ENCODE assay signal across 9 cellular contexts in the genomic region with DNA sequence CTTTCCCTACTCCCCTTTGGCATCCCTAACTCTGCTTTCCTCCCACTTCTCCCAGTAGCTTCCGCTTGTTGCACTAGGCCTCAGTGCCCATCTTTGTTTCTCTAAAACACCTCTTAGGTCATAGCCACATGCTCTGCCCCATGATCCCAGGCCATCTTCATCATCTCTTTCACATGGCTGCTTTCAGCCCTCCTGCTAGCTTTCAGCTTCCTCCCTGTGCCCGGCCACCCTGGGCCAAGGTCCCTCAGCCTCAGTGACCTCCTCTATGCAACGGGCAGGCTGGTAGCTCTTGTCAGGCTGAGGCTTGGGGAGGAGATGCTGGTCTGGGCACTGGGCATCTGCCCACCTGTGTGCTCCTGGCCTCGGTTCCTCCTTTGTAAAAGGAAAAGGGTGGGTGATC. TPM values are rescaled to one million over a fixed set of nuclear protein-coding genes. Genes with fewer than 3 reads are reported as not detected.
DNase-seq lines count a peak whose midpoint lies in the region; ATAC-seq and TF ChIP-seq lines count a peak whose summit lies in the region.
"Had no signal": no experiment of that assay in that cellular context is flagged by ENCODE, and none has a peak within 500 bp of the region (broad histone marks: within the 10 kb centered on the region; RNA-seq: fewer than 3 reads in every experiment).

No MANE protein-coding gene starts in this region.

- H3K4me1 ChIP-seq in BE2C (peaks cover 12% of the 10 kb centered on the region), KMS-11 (ENCODE audit: low read depth, poor library complexity, severe bottlenecking) (peaks cover 44% of the 10 kb centered on the region)

- intact Hi-C loops in dorsolateral prefrontal cortex (cut with DNase I) (loop anchor here in 1 of 2 donors (10.0 kb wide), 1 partner anchor 141 kb away; the partner anchor contains the start of gene SPG21), sciatic nerve (cut with DNase I) (no loop called here)

- H3K4me3 Mint-ChIP-seq in natural killer cell treated with Interleukin-12 subunit alpha and Interleukin-12 subunit beta and Interleukin-15 and Interleukin-18, amount 100 ng/mL, for 72 hours = peak overlapping the region; percentile 94

- no peaks in the 10 kb centered on the region for H3K27me3 ChIP-seq in BE2C
- no peaks in the 10 kb centered on the region for H3K27me3 ChIP-seq in KMS-11 (ENCODE audit: insufficient read depth, low read depth)
- peaks cover 0 to 10% (median 0%) of the 10 kb centered on the region in 45 donors for H3K27me3 ChIP-seq in dorsolateral prefrontal cortex

- peaks cover 69 to 74% of the 10 kb centered on the region in 2 donors for H3K4me1 Mint-ChIP-seq in natural killer cell treated with Interleukin-12 subunit alpha and Interleukin-12 subunit beta and Interleukin-15 and Interleukin-18, amount 100 ng/mL, for 72 hours (ENCODE audit: low read depth in 2 of 2)

- no peaks in the 10 kb centered on the region for H3K27me3 Mint-ChIP-seq in natural killer cell treated with Interleukin-12 subunit alpha and Interleukin-12 subunit beta and Interleukin-15 and Interleukin-18, amount 100 ng/mL, for 72 hours

- H3K4me3 ChIP-seq in BE2C (ENCODE audit: low read depth, low read length) (0 out of 2 replicates have a peak overlapping the region, but pooled peaks have one; percentile 30), KMS-11 (IDR thresholded peaks at IDR 0.05; ENCODE audit: insufficient read depth, low read depth, low read length) (no peak overlapping the region), dorsolateral prefrontal cortex (peak overlapping the region in 58 of 59 donors; percentile 11 to 94 (median 82))

- H3K27ac Mint-ChIP-seq in natural killer cell treated with Interleukin-12 subunit alpha and Interleukin-12 subunit beta and Interleukin-15 and Interleukin-18, amount 100 ng/mL, for 72 hours = peak overlapping the region; percentile 82 to 87

- H3K9ac ChIP-seq in KMS-11 = no peak overlapping the region

- H4K20me1 ChIP-seq in KMS-11 (ENCODE audit: insufficient read depth) = no peaks in the 10 kb centered on the region

- DNase-seq in BE2C = no peak
- no peak for DNase-seq in dorsolateral prefrontal cortex
- DNase-seq in natural killer cell treated with Interleukin-12 subunit alpha and Interleukin-12 subunit beta and Interleukin-15 and Interleukin-18, amount 100 ng/mL, for 72 hours (ENCODE audit: low spot score) = no peak
- DNase-seq in sciatic nerve (ENCODE audit: low spot score) = no peak
- no peak for DNase-seq in erythroblast (lab: John Stamatoyannopoulos, UW)
- DNase-seq: NCI-H510A had no signal

- no peak for ATAC-seq in natural killer cell treated with Interleukin-12 subunit alpha and Interleukin-12 subunit beta and Interleukin-15 and Interleukin-18, amount 100 ng/mL, for 72 hours
- ATAC-seq in sciatic nerve (no peak), HG02798 (IDR thresholded peaks at IDR 0.05; ENCODE audit: poor library complexity, unreplicated experiment) (no peak), GM18519 (IDR thresholded peaks at IDR 0.05; ENCODE audit: low FRiP score, unreplicated experiment) (no peak)

- H3K36me3 ChIP-seq in BE2C = no peaks in the 10 kb centered on the region
- H3K36me3 ChIP-seq in KMS-11 (ENCODE audit: insufficient read depth) = no peaks in the 10 kb centered on the region

- no peaks in the 10 kb centered on the region for H3K9me3 ChIP-seq in BE2C

- peaks cover 8% of the 10 kb centered on the region for H3K36me3 Mint-ChIP-seq in natural killer cell treated with Interleukin-12 subunit alpha and Interleukin-12 subunit beta and Interleukin-15 and Interleukin-18, amount 100 ng/mL, for 72 hours

- TF ChIP-seq CTCF in BE2C (IDR thresholded peaks at IDR 0.05; ENCODE audit: low read depth, low read length) = no peak
- TF ChIP-seq CTCF in KMS-11 (conservative IDR thresholded peaks at IDR 0.05; ENCODE audit: low read depth, low read length) = no peak
- no peak for TF ChIP-seq CTCF in dorsolateral prefrontal cortex (IDR thresholded peaks at IDR 0.05 in 54 of 56, conservative IDR thresholded peaks at IDR 0.05 in 2 of 56; ENCODE audit: low read depth in 1 of 56, partially characterized antibody in 56 of 56)

- H3K27ac ChIP-seq in KMS-11 (no peak overlapping the region), dorsolateral prefrontal cortex (peak overlapping the region in 57 of 59 donors; percentile 32 to 96 (median 84))

- H3K79me2 ChIP-seq in KMS-11 (ENCODE audit: insufficient read depth, low read depth) = peaks cover 15% of the 10 kb centered on the region; the same call in 1 of the 2 replicates

- peak overlapping the region; percentile 21; the same call in 1 of the 2 replicates for H3K4me2 ChIP-seq in KMS-11

- no peak overlapping the region for H2AFZ ChIP-seq in KMS-11 (ENCODE audit: low read depth)

- H3K9me3 Mint-ChIP-seq in natural killer cell treated with Interleukin-12 subunit alpha and Interleukin-12 subunit beta and Interleukin-15 and Interleukin-18, amount 100 ng/mL, for 72 hours = no peaks in the 10 kb centered on the region

- TF ChIP-seq POLR2A in erythroblast (IDR thresholded peaks at IDR 0.05; ENCODE audit: low read length) = no peak

RNA-seq across cellular contexts. Expression of gene PLEKHO2, which starts 2.3 kb away (rescaled TPM):
- polyA plus RNA-seq in BE2C (2012; ENCODE audit: insufficient read depth, insufficient read length, low read depth) = 7.2 TPM
- total RNA-seq in dorsolateral prefrontal cortex = 10 to 100 TPM; 11.7 to 57.7 (median 19.3) TPM
- total RNA-seq in natural killer cell treated with Interleukin-12 subunit alpha and Interleukin-12 subunit beta and Interleukin-15 and Interleukin-18, amount 100 ng/mL, for 72 hours = 10 to 100 TPM; 31.2 to 47.2 TPM
- 62.9 TPM for total RNA-seq in sciatic nerve

RNA-seq across cellular contexts. Expression of gene PIF1, which starts 18.5 kb away (rescaled TPM):
- 4.6 TPM for polyA plus RNA-seq in BE2C (2012; ENCODE audit: insufficient read depth, insufficient read length, low read depth)
- total RNA-seq in dorsolateral prefrontal cortex = 1 to 10 TPM in 119 of 120 experiments, under 1 TPM in 1; 0.74 to 7.7 (median 3.2) TPM
- 10 to 100 TPM; 24.7 to 91.9 TPM for total RNA-seq in natural killer cell treated with Interleukin-12 subunit alpha and Interleukin-12 subunit beta and Interleukin-15 and Interleukin-18, amount 100 ng/mL, for 72 hours
- total RNA-seq in sciatic nerve = 0.76 TPM
